In genomic region chrX:73562458-73562857, GRCh38 we compare ENCODE assay signal across 8 cellular contexts. TPM values are rescaled to one million over a fixed set of nuclear protein-coding genes. Genes with fewer than 3 reads are reported as not detected.
A peak's percentile ranks its signal among the peaks of the same experiment; 100 is the strongest.
DNase-seq lines count a peak whose midpoint lies in the region; ATAC-seq and TF ChIP-seq lines count a peak whose summit lies in the region.

No MANE protein-coding gene starts in this region.

- H3K9me3 ChIP-seq in AG04450 (ENCODE audit: control insufficient read depth, insufficient read depth, low read length), result no peaks in the 10 kb centered on the region
- H3K9me3 ChIP-seq in left ventricle myocardium inferior (replicated peaks), result no peaks in the 10 kb centered on the region
- no peaks in the 10 kb centered on the region for H3K9me3 ChIP-seq in spleen

- H3K4me1 ChIP-seq in left ventricle myocardium inferior (peaks cover 14% of the 10 kb centered on the region), spleen (peaks cover 0 to 18% (median 4%) of the 10 kb centered on the region in 6 donors)

- H3K27me3 Mint-ChIP-seq in T-cell, result no peaks in the 10 kb centered on the region

- DNase-seq in AG04450 (ENCODE audit: low read depth, low spot score), result no peak
- DNase-seq in T-cell, result peak in 1 of 34 experiments; percentile 1
- no peak for DNase-seq in left ventricle myocardium inferior
- DNase-seq in spleen, result no peak
- DNase-seq in SKM-1 treated with dmso at 0.1 percent for 144 hours (lab: John Stamatoyannopoulos, UW; ENCODE audit: unreplicated experiment), result no peak
- DNase-seq in NCI-H510A treated with DMSO at 0.1 percent for 48 hours (lab: John Stamatoyannopoulos, UW), result no peak
- no peak for DNase-seq in NCI-H446 treated with DMSO at 0.1 percent for 48 hours (lab: John Stamatoyannopoulos, UW)

- CTCF ChIA-PET in AG04450 (lab: Charles Lee), result interaction anchor here (0.6 kb wide), 1 partner anchor 1558 kb away, joined by 3 read pairs; no protein-coding TSS in a partner anchor
- CTCF ChIA-PET in T-cell (lab: Charles Lee), result no interaction called here

- peak overlapping the region; percentile 85 to 95 (median 92) for H3K4me3 Mint-ChIP-seq in T-cell

- 0 to 35% (median 2%) methylated on average over 3 of the region's 3 CpGs for WGBS in spleen, 5 donors

- H3K27ac Mint-ChIP-seq in T-cell, result peak overlapping the region; percentile 98 to 99

- H3K36me3 Mint-ChIP-seq in T-cell, result no peaks in the 10 kb centered on the region

- peak; percentile 7 for ATAC-seq in GM21576 (IDR thresholded peaks at IDR 0.05; ENCODE audit: unreplicated experiment)
- peak in 3 of 4 experiments; percentile 4 to 25 (median 4) for ATAC-seq in T-cell (replicated peaks in 1 of 4)

- POLR2A ChIA-PET in AG04450 (lab: Yijun Ruan, JAX), result no interaction called here
- POLR2A ChIA-PET in T-cell (lab: Charles Lee), result no interaction called here

- H3K27ac ChIP-seq in AG04450 (ENCODE audit: low read depth, low read length), result no peak overlapping the region
- H3K27ac ChIP-seq in left ventricle myocardium inferior (replicated peaks), result peak overlapping the region; percentile 88
- H3K27ac ChIP-seq in spleen, result peak overlapping the region; percentile 64 to 89 (median 84)

- H3K27me3 ChIP-seq in AG04450 (ENCODE audit: control insufficient read depth, insufficient read depth, low read length), result no peaks in the 10 kb centered on the region
- no peaks in the 10 kb centered on the region for H3K27me3 ChIP-seq in left ventricle myocardium inferior (ENCODE audit: low read depth)
- H3K27me3 ChIP-seq in spleen (replicated peaks in 1 of 7), result no peaks in the 10 kb centered on the region

- intact Hi-C loops in left ventricle myocardium inferior (cut with micrococcal nuclease), result no loop called here
- intact Hi-C loops in spleen (cut with DNase I; ENCODE audit: low total_unique reads), result no loop called here

- no peak for TF ChIP-seq POLR2A in spleen (IDR thresholded peaks at IDR 0.05)

- peaks cover 0 to 33% (median 25%) of the 10 kb centered on the region in 3 donors for H3K4me1 Mint-ChIP-seq in T-cell

- H3K36me3 ChIP-seq in left ventricle myocardium inferior, result no peaks in the 10 kb centered on the region
- H3K36me3 ChIP-seq in spleen, result no peaks in the 10 kb centered on the region

- no peak for TF ChIP-seq CTCF in AG04450 (IDR thresholded peaks at IDR 0.05; ENCODE audit: low read depth, low read length)
- TF ChIP-seq CTCF in left ventricle myocardium inferior (IDR thresholded peaks at IDR 0.05; ENCODE audit: borderline replicate concordance), result no peak
- no peak for TF ChIP-seq CTCF in spleen (IDR thresholded peaks at IDR 0.05 in 8 of 11, conservative IDR thresholded peaks at IDR 0.05 in 3 of 11)

- peak overlapping the region; percentile 59 for H3K4me3 ChIP-seq in AG04450 (ENCODE audit: low read depth, low read length)
- H3K4me3 ChIP-seq in left ventricle myocardium inferior, result peak overlapping the region; percentile 72
- peak overlapping the region; percentile 42 to 78 (median 50) for H3K4me3 ChIP-seq in spleen

- H3K9me3 Mint-ChIP-seq in T-cell, result no peaks in the 10 kb centered on the region

RNA-seq across cellular contexts. Expression of gene CHIC1, which starts 0.5 kb away (rescaled TPM):
- polyA plus RNA-seq in AG04450 (2011; rRNA removed) (7.3 and 10.6 TPM in 2 replicates), spleen (1 to 10 TPM; 2.4 to 3.5 (median 2.8) TPM)
- 9.7 and 11.3 TPM in 2 replicates for polyA minus RNA-seq in AG04450 (2011; rRNA and poly(A)+ RNA removed)
- total RNA-seq in T-cell (10 to 100 TPM in 4 of 5 donors, 1 to 10 TPM in 1; 9.7 to 14.9 (median 12.7) TPM), left ventricle myocardium inferior (13.4 TPM), spleen (10 to 100 TPM; 10.3 to 15.7 (median 12.6) TPM)
